ENCODE assay signal across 10 cellular contexts in the genomic region with DNA sequence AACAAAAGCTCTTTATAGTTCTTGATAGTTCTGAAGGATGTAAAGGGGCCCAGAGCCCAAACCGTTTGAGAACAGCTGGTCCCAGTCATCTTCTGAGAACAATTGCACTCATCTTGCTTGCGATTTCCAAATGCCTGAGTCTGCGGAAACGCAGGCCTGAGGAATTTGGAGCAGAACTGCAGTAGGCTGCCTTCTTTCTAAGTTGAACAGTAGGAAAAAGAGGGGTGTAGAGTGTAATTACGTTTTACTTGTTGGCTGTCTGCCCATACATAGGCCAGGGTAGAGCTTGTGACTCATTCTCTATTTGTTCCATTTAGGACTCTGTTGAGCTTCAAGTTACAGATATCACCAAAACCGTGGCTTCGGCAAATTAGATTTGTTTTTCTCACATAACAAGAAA. TPM values are rescaled to one million over a fixed set of nuclear protein-coding genes. Genes with fewer than 3 reads are reported as not detected.
DNase-seq lines count a peak whose midpoint lies in the region; ATAC-seq and TF ChIP-seq lines count a peak whose summit lies in the region.
"Had no signal": no experiment of that assay in that cellular context is flagged by ENCODE, and none has a peak within 500 bp of the region (broad histone marks: within the 10 kb centered on the region; RNA-seq: fewer than 3 reads in every experiment).

No MANE protein-coding gene starts in this region.

- H3K4me1 ChIP-seq in foreskin keratinocyte (no peaks in the 10 kb centered on the region), rectal smooth muscle tissue (ENCODE audit: control insufficient read depth, insufficient read depth, low read length) (peaks cover 6% of the 10 kb centered on the region)

- TF ChIP-seq CTCF in RWPE1 (conservative IDR thresholded peaks at IDR 0.05; ENCODE audit: low read depth) (no peak), foreskin keratinocyte (conservative IDR thresholded peaks at IDR 0.05) (no peak)

- CTCF ChIA-PET in RWPE1 (lab: Yijun Ruan, JAX) = no interaction called here

- peak overlapping the region; percentile 52; the same call in 1 of the 2 replicates for H3K27ac ChIP-seq in RWPE1
- H3K27ac ChIP-seq in foreskin keratinocyte = no peak overlapping the region
- peak overlapping the region; percentile 27 for H3K27ac ChIP-seq in rectal smooth muscle tissue (ENCODE audit: low read depth, low read length)

- POLR2A ChIA-PET in RWPE1 (lab: Yijun Ruan, JAX; ENCODE audit: low non-redundant PET) = no interaction called here

- H3K9me3 Mint-ChIP-seq in stimulated activated naive B cell treated with anti-CD40 and anti-IgM and Interleukin-4, amounts not matched to agents 10 μg/mL and 1 μg/mL and 100 μg/mL, for 72 hours = peaks cover 8% of the 10 kb centered on the region in 2 donors

- H3K4me3 ChIP-seq in rectal smooth muscle tissue (ENCODE audit: low read length) = no peak overlapping the region

- ATAC-seq in foreskin keratinocyte (peak; percentile 69), GM21526 (IDR thresholded peaks at IDR 0.05; ENCODE audit: low FRiP score, unreplicated experiment) (no peak)
- no peak for ATAC-seq in stimulated activated naive B cell treated with anti-CD40 and anti-IgM and Interleukin-4, amounts not matched to agents 10 μg/mL and 1 μg/mL and 100 μg/mL, for 72 hours (replicated peaks)

- H3K27ac Mint-ChIP-seq in stimulated activated naive B cell treated with anti-CD40 and anti-IgM and Interleukin-4, amounts not matched to agents 10 μg/mL and 1 μg/mL and 100 μg/mL, for 72 hours = no peak overlapping the region
- H3K27ac Mint-ChIP-seq: activated T-helper 1 cell treated with anti-CD3 and anti-CD28 coated beads, Interleukin-12 subunit alpha, Interleukin-12 subunit beta, Interleukin-2, Interleukin-4 antibody, amounts not matched to agents 30 ng/mL and 10 ng/mL and 1 ng/mL, durations not matched to agents 14 hours and 24 hours and 36 hours had no signal

- no peaks in the 10 kb centered on the region for H3K4me1 Mint-ChIP-seq in stimulated activated naive B cell treated with anti-CD40 and anti-IgM and Interleukin-4, amounts not matched to agents 10 μg/mL and 1 μg/mL and 100 μg/mL, for 72 hours

- no peak overlapping the region for H3K9ac ChIP-seq in rectal smooth muscle tissue (ENCODE audit: low read length)

- peaks cover 12 to 16% of the 10 kb centered on the region in 2 donors for H3K27me3 Mint-ChIP-seq in stimulated activated naive B cell treated with anti-CD40 and anti-IgM and Interleukin-4, amounts not matched to agents 10 μg/mL and 1 μg/mL and 100 μg/mL, for 72 hours

- no peak overlapping the region for H3K4me3 Mint-ChIP-seq in stimulated activated naive B cell treated with anti-CD40 and anti-IgM and Interleukin-4, amounts not matched to agents 10 μg/mL and 1 μg/mL and 100 μg/mL, for 72 hours
- H3K4me3 Mint-ChIP-seq: activated T-helper 1 cell treated with anti-CD3 and anti-CD28 coated beads, Interleukin-12 subunit alpha, Interleukin-12 subunit beta, Interleukin-2, Interleukin-4 antibody, amounts not matched to agents 30 ng/mL and 10 ng/mL and 1 ng/mL, durations not matched to agents 14 hours and 24 hours and 36 hours had no signal

- no peaks in the 10 kb centered on the region for H3K36me3 ChIP-seq in rectal smooth muscle tissue (ENCODE audit: control insufficient read depth, insufficient read depth, low read length)

- peaks cover 2 to 4% of the 10 kb centered on the region in 2 donors for H3K36me3 Mint-ChIP-seq in stimulated activated naive B cell treated with anti-CD40 and anti-IgM and Interleukin-4, amounts not matched to agents 10 μg/mL and 1 μg/mL and 100 μg/mL, for 72 hours

- H3K27me3 ChIP-seq in foreskin keratinocyte (no peaks in the 10 kb centered on the region), rectal smooth muscle tissue (ENCODE audit: control insufficient read depth, insufficient read depth, low read length) (no peaks in the 10 kb centered on the region)

- DNase-seq in ELR (ENCODE audit: low read depth) (peak; percentile 7), RWPE1 (ENCODE audit: low spot score) (peak; percentile 81), foreskin keratinocyte (peak; percentile 32 to 66), activated gamma-delta T cell treated with Interleukin-2 at 50 U/mL for 16 hours (no peak), NAMALWA (ENCODE audit: low spot score) (no peak)
- DNase-seq in stimulated activated naive B cell treated with anti-CD40 and anti-IgM and Interleukin-4, amounts not matched to agents 10 μg/mL and 1 μg/mL and 100 μg/mL, for 72 hours = no peak
- DNase-seq: stimulated activated naive CD4-positive, alpha-beta T cell treated with Interleukin-2 at 50 U/mL for 16 hours had no signal

RNA-seq across cellular contexts. Expression of gene KIF16B, which starts 42.0 kb away (rescaled TPM):
- total RNA-seq in foreskin keratinocyte = 13.2 and 14.4 TPM in 2 replicates
- polyA plus RNA-seq in foreskin keratinocyte = 3.3 and 3.5 TPM in 2 replicates

Comparison
In these comparisons a context has a peak if more than half of its experiments do, and no peak if none do; other contexts are left out.
1. DNase-seq: peak in ELR (single experiment), RWPE1 (single experiment) and foreskin keratinocyte (2 of 2); none in stimulated activated naive B cell treated with anti-CD40 and anti-IgM and Interleukin-4, amounts not matched to agents 10 μg/mL and 1 μg/mL and 100 μg/mL, for 72 hours (single experiment), activated gamma-delta T cell treated with Interleukin-2 at 50 U/mL for 16 hours (single experiment) and NAMALWA (single experiment).